In genomic region chr16:46883353-46883689, GRCh38 we compare ENCODE assay signal across 1 cellular context.
TF ChIP-seq lines count a peak whose summit lies in the region.

No MANE protein-coding gene starts in this region.

TF ChIP-seq in IMR-90, 13 proteins besides CTCF, POLR2A, EP300 and RAD21 (continued from another document):
- TF ChIP-seq NFE2L2 (IDR thresholded peaks at IDR 0.05; ENCODE audit: low read depth, low read length) (no peak), MXI1 (IDR thresholded peaks at IDR 0.05; ENCODE audit: borderline replicate concordance, low read depth, low read length) (no peak), RFX5 (IDR thresholded peaks at IDR 0.05; ENCODE audit: low read depth, low read length) (no peak), RCOR1 (IDR thresholded peaks at IDR 0.05; ENCODE audit: insufficient replicate concordance, low read length) (no peak), SMC3 (IDR thresholded peaks at IDR 0.05; ENCODE audit: low read depth, low read length) (no peak), MAZ (IDR thresholded peaks at IDR 0.05; ENCODE audit: borderline replicate concordance, low read depth, low read length) (no peak), BHLHE40 (IDR thresholded peaks at IDR 0.05; ENCODE audit: low read depth, low read length) (no peak), FOS (IDR thresholded peaks at IDR 0.05; ENCODE audit: low read depth, low read length) (no peak)
- TF ChIP-seq, protein P1, sequence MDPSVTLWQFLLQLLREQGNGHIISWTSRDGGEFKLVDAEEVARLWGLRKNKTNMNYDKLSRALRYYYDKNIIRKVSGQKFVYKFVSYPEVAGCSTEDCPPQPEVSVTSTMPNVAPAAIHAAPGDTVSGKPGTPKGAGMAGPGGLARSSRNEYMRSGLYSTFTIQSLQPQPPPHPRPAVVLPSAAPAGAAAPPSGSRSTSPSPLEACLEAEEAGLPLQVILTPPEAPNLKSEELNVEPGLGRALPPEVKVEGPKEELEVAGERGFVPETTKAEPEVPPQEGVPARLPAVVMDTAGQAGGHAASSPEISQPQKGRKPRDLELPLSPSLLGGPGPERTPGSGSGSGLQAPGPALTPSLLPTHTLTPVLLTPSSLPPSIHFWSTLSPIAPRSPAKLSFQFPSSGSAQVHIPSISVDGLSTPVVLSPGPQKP (IDR thresholded peaks at IDR 0.05; ENCODE audit: borderline replicate concordance, low read depth, low read length) = no peak
- TF ChIP-seq, protein P2, sequence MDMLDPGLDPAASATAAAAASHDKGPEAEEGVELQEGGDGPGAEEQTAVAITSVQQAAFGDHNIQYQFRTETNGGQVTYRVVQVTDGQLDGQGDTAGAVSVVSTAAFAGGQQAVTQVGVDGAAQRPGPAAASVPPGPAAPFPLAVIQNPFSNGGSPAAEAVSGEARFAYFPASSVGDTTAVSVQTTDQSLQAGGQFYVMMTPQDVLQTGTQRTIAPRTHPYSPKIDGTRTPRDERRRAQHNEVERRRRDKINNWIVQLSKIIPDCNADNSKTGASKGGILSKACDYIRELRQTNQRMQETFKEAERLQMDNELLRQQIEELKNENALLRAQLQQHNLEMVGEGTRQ (IDR thresholded peaks at IDR 0.05; ENCODE audit: low read depth, low read length) = no peak
